8 cellular contexts compared by ENCODE assay signal in the genomic region with DNA sequence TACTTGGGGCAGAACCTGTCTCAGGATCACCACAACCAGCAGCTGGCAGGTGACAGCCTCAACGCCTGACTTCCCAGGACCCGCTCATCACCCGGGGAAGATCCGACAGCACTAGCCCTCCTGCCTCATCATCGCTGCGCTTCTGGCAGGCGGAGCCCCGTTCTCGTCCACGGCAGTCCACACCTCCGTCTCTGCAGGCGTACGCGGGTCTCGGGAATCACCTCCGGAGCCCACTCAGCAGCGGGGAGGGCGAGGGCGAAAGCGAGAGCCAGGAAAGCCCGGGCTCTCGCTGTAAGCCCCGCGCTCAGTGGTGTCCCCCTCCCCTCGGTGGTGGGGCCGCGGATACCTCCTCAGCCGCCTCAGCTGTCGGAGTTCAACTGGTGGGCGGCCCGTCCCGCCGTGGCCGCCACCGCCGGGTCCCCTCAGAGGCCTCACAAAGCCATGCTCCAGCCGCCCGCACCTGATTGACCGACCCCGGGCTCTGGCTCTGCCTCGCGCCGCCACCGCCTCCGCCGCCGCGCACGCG. TPM values are rescaled to one million over a fixed set of nuclear protein-coding genes. Genes with fewer than 3 reads are reported as not detected.
DNase-seq lines count a peak whose midpoint lies in the region; ATAC-seq and TF ChIP-seq lines count a peak whose summit lies in the region.

No MANE protein-coding gene starts in this region.

- H3K4me3 Mint-ChIP-seq in T-helper 1 cell treated with Interleukin-12 subunit alpha and Interleukin-12 subunit beta and Interleukin-4 antibody, amounts not matched to agents 30 μg/mL and 1 μg/mL, for 36 hours: peak overlapping the region; percentile 75

- ATAC-seq in HG03097 (IDR thresholded peaks at IDR 0.05; ENCODE audit: low FRiP score, unreplicated experiment): peak; percentile 25

- no peak for TF ChIP-seq EP300 in transverse colon (IDR thresholded peaks at IDR 0.05; ENCODE audit: low read depth)

- DNase-seq in stimulated activated CD4-positive, alpha-beta T cell treated with anti-CD3 and anti-CD28 coated beads, Interleukin-12 subunit alpha, Interleukin-12 subunit beta, amount 100 ng/mL, for 24 hours (ENCODE audit: low read depth in 2 of 2): peak; percentile 5 to 7
- DNase-seq in stimulated activated CD4-positive, alpha-beta T cell treated with anti-CD3 and anti-CD28 coated beads, Interleukin-2, amount 100 ng/mL, for 48 hours: no peak
- DNase-seq in transverse colon: no peak
- no peak for DNase-seq in kidney glomerular epithelial cell (lab: John Stamatoyannopoulos, UW)

- H3K27ac ChIP-seq in cingulate gyrus (ENCODE audit: low read depth, low read length) (peak overlapping the region; percentile 10), mucosa of rectum (ENCODE audit: low read depth in 2 of 2, low read length in 2 of 2) (no peak overlapping the region), transverse colon (no peak overlapping the region)

- in situ Hi-C loops in transverse colon (cut with MboI; ENCODE audit: low pct_ligation_motif_present in 1 of 4, low pct_unique_long_range_greater_than_20kb in 1 of 4, low sequenced_read_pairs in 3 of 4): no loop called here

- 50% methylated on average over 38 of the region's 50 CpGs; no CpG with 5 or more reads in 1 of the 2 donors for WGBS in transverse colon (ENCODE audit: low coverage in 1 of 2), 2 donors

- H3K9me3 ChIP-seq in mucosa of rectum (ENCODE audit: control insufficient read depth in 2 of 2, low read length in 2 of 2) (no peaks in the 10 kb centered on the region), transverse colon (no peaks in the 10 kb centered on the region)

- H3K9me3 Mint-ChIP-seq in T-helper 1 cell treated with Interleukin-12 subunit alpha and Interleukin-12 subunit beta and Interleukin-4 antibody, amounts not matched to agents 30 μg/mL and 1 μg/mL, for 36 hours: no peaks in the 10 kb centered on the region

- no peaks in the 10 kb centered on the region for H3K36me3 Mint-ChIP-seq in T-helper 1 cell treated with Interleukin-12 subunit alpha and Interleukin-12 subunit beta and Interleukin-4 antibody, amounts not matched to agents 30 μg/mL and 1 μg/mL, for 36 hours (ENCODE audit: low read depth)

- H3K27ac Mint-ChIP-seq in T-helper 1 cell treated with Interleukin-12 subunit alpha and Interleukin-12 subunit beta and Interleukin-4 antibody, amounts not matched to agents 30 μg/mL and 1 μg/mL, for 36 hours: no peak overlapping the region

- intact Hi-C loops in transverse colon (cut with DNase I; ENCODE audit: low total_unique reads): no loop called here

- H3K27me3 ChIP-seq in mucosa of rectum (ENCODE audit: control insufficient read depth in 2 of 2, insufficient read depth in 2 of 2, low read length in 2 of 2) (peaks cover 0 to 12% of the 10 kb centered on the region in 2 donors), transverse colon (peaks cover 27% of the 10 kb centered on the region)

- no peaks in the 10 kb centered on the region for H3K36me3 ChIP-seq in mucosa of rectum (ENCODE audit: control insufficient read depth in 2 of 2, insufficient read depth in 2 of 2, low read length in 2 of 2)
- no peaks in the 10 kb centered on the region for H3K36me3 ChIP-seq in transverse colon

- TF ChIP-seq POLR2A in transverse colon (IDR thresholded peaks at IDR 0.05): no peak

- H3K4me1 ChIP-seq in mucosa of rectum (ENCODE audit: control insufficient read depth in 2 of 2, insufficient read depth in 2 of 2, low read length in 2 of 2) (no peaks in the 10 kb centered on the region), transverse colon (peaks cover 0 to 5% (median 0%) of the 10 kb centered on the region in 4 donors)

- peaks cover 11% of the 10 kb centered on the region for H3K4me1 Mint-ChIP-seq in T-helper 1 cell treated with Interleukin-12 subunit alpha and Interleukin-12 subunit beta and Interleukin-4 antibody, amounts not matched to agents 30 μg/mL and 1 μg/mL, for 36 hours (ENCODE audit: low read depth)

- H3K4me3 ChIP-seq in mucosa of rectum (ENCODE audit: low read length in 2 of 2) (peak overlapping the region; percentile 39 to 50), transverse colon (peak overlapping the region; percentile 16 to 56 (median 34))

- H3K9ac ChIP-seq in mucosa of rectum (ENCODE audit: low read depth in 1 of 2, low read length in 2 of 2): no peak overlapping the region

- TF ChIP-seq CTCF in transverse colon (IDR thresholded peaks at IDR 0.05): no peak

- H3K27me3 Mint-ChIP-seq in T-helper 1 cell treated with Interleukin-12 subunit alpha and Interleukin-12 subunit beta and Interleukin-4 antibody, amounts not matched to agents 30 μg/mL and 1 μg/mL, for 36 hours (ENCODE audit: low read depth): peaks cover 13% of the 10 kb centered on the region

RNA-seq across cellular contexts. Expression of gene CNKSR2, which starts 0.5 kb away (rescaled TPM):
- 10 to 100 TPM in 1 of 4 donors, 1 to 10 TPM in 1, under 1 TPM in 1, not detected in 1; 0.55 to 15.0 (median 2.7) TPM for total RNA-seq in transverse colon

Comparison
In these comparisons a context has a peak if more than half of its experiments do, and no peak if none do; other contexts are left out.
1. DNase-seq: peak in stimulated activated CD4-positive, alpha-beta T cell treated with anti-CD3 and anti-CD28 coated beads, Interleukin-12 subunit alpha, Interleukin-12 subunit beta, amount 100 ng/mL, for 24 hours (2 of 2); none in stimulated activated CD4-positive, alpha-beta T cell treated with anti-CD3 and anti-CD28 coated beads, Interleukin-2, amount 100 ng/mL, for 48 hours (0 of 2), transverse colon (single experiment) and kidney glomerular epithelial cell (single experiment).